19 cellular contexts compared by ENCODE assay signal in the genomic region with DNA sequence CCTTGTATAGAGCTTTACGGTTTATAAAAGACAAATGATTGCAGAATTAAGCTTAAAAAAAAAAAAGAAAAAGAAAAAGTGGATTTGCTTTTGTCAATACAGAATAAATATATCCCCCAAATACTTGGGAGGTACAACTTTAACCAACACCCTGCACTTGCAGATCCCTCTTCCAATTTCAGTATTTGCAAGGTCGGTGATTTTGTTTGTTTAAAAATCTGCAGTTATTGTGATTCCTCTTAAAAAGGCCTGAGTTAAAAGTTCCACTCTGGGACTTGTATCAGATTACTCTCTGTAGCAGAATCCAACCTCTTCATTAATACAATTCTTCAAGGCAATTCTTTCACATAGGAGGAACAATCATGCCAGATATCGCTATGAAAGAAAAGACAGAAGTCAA.
"Had no signal": no experiment of that assay in that cellular context is flagged by ENCODE, and none has a peak within 500 bp of the region (broad histone marks: within the 10 kb centered on the region; RNA-seq: fewer than 3 reads in every experiment).

No MANE protein-coding gene starts in this region.

- H3K27me3 ChIP-seq: vagina had no signal

- ATAC-seq: activated CD4-positive, alpha-beta T cell treated with anti-CD3 and anti-CD28 coated beads for 36 hours; activated T-cell treated with anti-CD3 and anti-CD28 coated beads, Interleukin-2, amount 50 U/mL, for 4 hours; naive thymus-derived CD4-positive, alpha-beta T cell; pancreas; psoas muscle; right cardiac atrium had no signal

- H3K36me3 ChIP-seq: esophagus muscularis mucosa, pancreas, vagina had no signal

- H3K4me3 ChIP-seq: coronary artery, esophagus muscularis mucosa, lung, pancreas, psoas muscle, vagina had no signal

- H3K4me1 ChIP-seq: psoas muscle had no signal

- H3K27ac ChIP-seq: pancreas had no signal

- DNase-seq: activated CD4-positive, alpha-beta T cell treated with anti-CD3 and anti-CD28 coated beads for 36 hours; activated CD4-positive, alpha-beta T cell treated with anti-CD3 and anti-CD28 coated beads, Interleukin-2, amount 50 U/mL, for 48 hours; activated CD8-positive, alpha-beta memory T cell treated with anti-CD3 and anti-CD28 coated beads, Interleukin-2, amount 50 U/mL, for 48 hours; activated naive CD4-positive, alpha-beta T cell treated with Interleukin-2 at 50 U/mL for 16 hours; activated naive CD8-positive, alpha-beta T cell treated with anti-CD3 and anti-CD28 coated beads for 36 hours; activated T-cell treated with anti-CD3 and anti-CD28 coated beads, Interleukin-2, amount 50 U/mL, for 4 hours; amniotic stem cell; kidney; naive thymus-derived CD4-positive, alpha-beta T cell; pancreas; psoas muscle; right cardiac atrium; stimulated activated CD4-positive, alpha-beta T cell treated with anti-CD3 and anti-CD28 coated beads, Interleukin-12 subunit alpha, Interleukin-12 subunit beta, amount 100 ng/mL, for 4 hours; stimulated activated CD4-positive, alpha-beta T cell treated with anti-CD3 and anti-CD28 coated beads, Interleukin-4, amount 100 ng/mL, for 4 hours; T1000 had no signal

- H3K9me3 ChIP-seq: esophagus muscularis mucosa, pancreas, psoas muscle, vagina had no signal
